Comparison of ENCODE assay signal across 1 cellular context in genomic region chr1:155285063-155285462, GRCh38.
TF ChIP-seq lines count a peak whose summit lies in the region.

No MANE protein-coding gene starts in this region.

TF ChIP-seq in K562, 482 proteins besides CTCF, POLR2A, EP300 and RAD21:
- TF ChIP-seq, protein P1, sequence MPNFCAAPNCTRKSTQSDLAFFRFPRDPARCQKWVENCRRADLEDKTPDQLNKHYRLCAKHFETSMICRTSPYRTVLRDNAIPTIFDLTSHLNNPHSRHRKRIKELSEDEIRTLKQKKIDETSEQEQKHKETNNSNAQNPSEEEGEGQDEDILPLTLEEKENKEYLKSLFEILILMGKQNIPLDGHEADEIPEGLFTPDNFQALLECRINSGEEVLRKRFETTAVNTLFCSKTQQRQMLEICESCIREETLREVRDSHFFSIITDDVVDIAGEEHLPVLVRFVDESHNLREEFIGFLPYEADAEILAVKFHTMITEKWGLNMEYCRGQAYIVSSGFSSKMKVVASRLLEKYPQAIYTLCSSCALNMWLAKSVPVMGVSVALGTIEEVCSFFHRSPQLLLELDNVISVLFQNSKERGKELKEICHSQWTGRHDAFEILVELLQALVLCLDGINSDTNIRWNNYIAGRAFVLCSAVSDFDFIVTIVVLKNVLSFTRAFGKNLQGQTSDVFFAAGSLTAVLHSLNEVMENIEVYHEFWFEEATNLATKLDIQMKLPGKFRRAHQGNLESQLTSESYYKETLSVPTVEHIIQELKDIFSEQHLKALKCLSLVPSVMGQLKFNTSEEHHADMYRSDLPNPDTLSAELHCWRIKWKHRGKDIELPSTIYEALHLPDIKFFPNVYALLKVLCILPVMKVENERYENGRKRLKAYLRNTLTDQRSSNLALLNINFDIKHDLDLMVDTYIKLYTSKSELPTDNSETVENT (CRISPR knock-in tag; IDR thresholded peaks at IDR 0.05), result 0 out of 2 replicates have a peak, but pooled peaks have one; percentile 13
- TF ChIP-seq POLR2B (IDR thresholded peaks at IDR 0.05; ENCODE audit: low read depth, partially characterized antibody), result no peak
- TF ChIP-seq ZNF277 (CRISPR knock-in tag; IDR thresholded peaks at IDR 0.05; ENCODE audit: borderline replicate concordance), result no peak
- no peak for TF ChIP-seq FIP1L1 (IDR thresholded peaks at IDR 0.05; ENCODE audit: low read depth, low read length, poor library complexity, severe bottlenecking)
- TF ChIP-seq ZNF140 (CRISPR knock-in tag; IDR thresholded peaks at IDR 0.05), result no peak
- no peak for TF ChIP-seq MAFK (IDR thresholded peaks at IDR 0.05; ENCODE audit: low read length)
- no peak for TF ChIP-seq ILK (tag; IDR thresholded peaks at IDR 0.05; ENCODE audit: borderline replicate concordance, low read depth)
- TF ChIP-seq TBP (optimal IDR thresholded peaks at IDR 0.05; ENCODE audit: low read depth, low read length), result no peak
- TF ChIP-seq, protein P2, sequence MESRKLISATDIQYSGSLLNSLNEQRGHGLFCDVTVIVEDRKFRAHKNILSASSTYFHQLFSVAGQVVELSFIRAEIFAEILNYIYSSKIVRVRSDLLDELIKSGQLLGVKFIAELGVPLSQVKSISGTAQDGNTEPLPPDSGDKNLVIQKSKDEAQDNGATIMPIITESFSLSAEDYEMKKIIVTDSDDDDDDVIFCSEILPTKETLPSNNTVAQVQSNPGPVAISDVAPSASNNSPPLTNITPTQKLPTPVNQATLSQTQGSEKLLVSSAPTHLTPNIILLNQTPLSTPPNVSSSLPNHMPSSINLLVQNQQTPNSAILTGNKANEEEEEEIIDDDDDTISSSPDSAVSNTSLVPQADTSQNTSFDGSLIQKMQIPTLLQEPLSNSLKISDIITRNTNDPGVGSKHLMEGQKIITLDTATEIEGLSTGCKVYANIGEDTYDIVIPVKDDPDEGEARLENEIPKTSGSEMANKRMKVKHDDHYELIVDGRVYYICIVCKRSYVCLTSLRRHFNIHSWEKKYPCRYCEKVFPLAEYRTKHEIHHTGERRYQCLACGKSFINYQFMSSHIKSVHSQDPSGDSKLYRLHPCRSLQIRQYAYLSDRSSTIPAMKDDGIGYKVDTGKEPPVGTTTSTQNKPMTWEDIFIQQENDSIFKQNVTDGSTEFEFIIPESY (CRISPR knock-in tag; IDR thresholded peaks at IDR 0.05), result peak; percentile 60; the same call in 1 of the 2 replicates
- TF ChIP-seq ZKSCAN1 (IDR thresholded peaks at IDR 0.05; ENCODE audit: low read depth, low read length), result no peak
TF ChIP-seq in K562: peak in this region for 2.
